Comparison of ENCODE assay signal across 8 cellular contexts in the genomic region with DNA sequence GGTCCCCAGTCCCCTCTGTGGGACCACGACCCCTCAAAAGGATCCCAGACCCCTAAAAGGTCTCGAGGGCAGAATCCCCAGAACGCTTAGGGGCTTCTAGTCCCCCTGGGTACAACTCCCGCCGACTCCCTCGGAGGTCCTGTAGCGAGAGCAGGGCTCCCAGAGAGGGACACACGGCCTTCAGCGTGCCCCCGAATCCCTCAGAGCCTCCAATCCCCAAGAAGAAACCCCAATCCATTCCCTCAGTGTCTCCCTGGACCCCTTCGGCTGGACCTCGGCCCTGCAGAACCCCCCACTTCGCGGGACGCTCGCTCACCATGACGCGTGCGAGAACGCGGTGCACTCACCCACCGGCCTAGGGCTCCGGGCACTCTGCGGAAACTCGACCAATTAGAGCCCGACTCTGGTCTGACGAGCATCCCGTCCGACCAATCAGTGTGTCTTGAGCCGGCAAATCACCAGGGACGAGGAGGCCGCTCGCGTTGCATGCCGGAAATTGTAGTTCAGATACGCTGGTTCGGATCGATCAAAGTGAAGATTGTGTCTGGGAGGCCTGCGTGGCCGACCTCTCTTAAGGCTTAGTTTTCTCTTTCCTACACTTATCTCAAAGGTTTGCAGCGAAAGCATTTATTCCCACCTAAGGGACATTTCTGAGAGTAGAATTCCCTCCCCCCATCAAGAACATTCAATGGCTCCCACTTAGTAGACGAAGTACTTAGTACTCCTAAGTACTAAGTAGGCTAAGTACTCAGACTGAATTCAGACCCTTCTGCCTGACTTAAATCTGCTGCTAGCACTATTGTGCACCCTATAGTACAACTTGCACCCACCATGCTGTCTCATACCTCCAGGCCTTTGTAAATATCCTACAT. TPM values are rescaled to one million over a fixed set of nuclear protein-coding genes. Genes with fewer than 3 reads are reported as not detected.
DNase-seq lines count a peak whose midpoint lies in the region; ATAC-seq and TF ChIP-seq lines count a peak whose summit lies in the region.

A gene (minus strand): TSS at position 369 of the 872 bp plus-strand sequence. CDS start 50 bp downstream, at position 319.

- peak within 1 kb of the TSS; percentile 80 for H2AFZ ChIP-seq in fibroblast of lung (ENCODE audit: low read length)

- H3K9me3 Mint-ChIP-seq in activated T-helper 1 cell treated with anti-CD3 and anti-CD28 coated beads, Interleukin-12 subunit alpha, Interleukin-12 subunit beta, Interleukin-2, Interleukin-4 antibody, amounts not matched to agents 30 ng/mL and 10 ng/mL and 1 ng/mL, durations not matched to agents 14 hours and 24 hours and 36 hours = no peaks in the 10 kb centered on the region
- H3K9me3 Mint-ChIP-seq in naive thymus-derived CD4-positive, alpha-beta T cell = peaks cover 0 to 4% (median 0%) of the 10 kb centered on the region in 11 donors
- H3K9me3 Mint-ChIP-seq in stimulated activated memory B cell treated with anti-CD40 and anti-IgM and Interleukin-4, amounts not matched to agents 10 μg/mL and 1 μg/mL and 100 μg/mL, for 72 hours = no peaks in the 10 kb centered on the region

- H3K36me3 Mint-ChIP-seq in activated T-helper 1 cell treated with anti-CD3 and anti-CD28 coated beads, Interleukin-12 subunit alpha, Interleukin-12 subunit beta, Interleukin-2, Interleukin-4 antibody, amounts not matched to agents 30 ng/mL and 10 ng/mL and 1 ng/mL, durations not matched to agents 14 hours and 24 hours and 36 hours (ENCODE audit: low read depth) = peaks cover 3% of the 10 kb centered on the region
- peaks cover 0 to 7% (median 0%) of the 10 kb centered on the region in 5 donors for H3K36me3 Mint-ChIP-seq in naive thymus-derived CD4-positive, alpha-beta T cell
- H3K36me3 Mint-ChIP-seq in stimulated activated memory B cell treated with anti-CD40 and anti-IgM and Interleukin-4, amounts not matched to agents 10 μg/mL and 1 μg/mL and 100 μg/mL, for 72 hours = peaks cover 1% of the 10 kb centered on the region

- peak within 1 kb of the TSS; percentile 92 for H3K4me3 Mint-ChIP-seq in activated T-helper 1 cell treated with anti-CD3 and anti-CD28 coated beads, Interleukin-12 subunit alpha, Interleukin-12 subunit beta, Interleukin-2, Interleukin-4 antibody, amounts not matched to agents 30 ng/mL and 10 ng/mL and 1 ng/mL, durations not matched to agents 14 hours and 24 hours and 36 hours
- peak within 1 kb of the TSS; percentile 83 to 100 (median 98) for H3K4me3 Mint-ChIP-seq in naive thymus-derived CD4-positive, alpha-beta T cell
- H3K4me3 Mint-ChIP-seq in stimulated activated memory B cell treated with anti-CD40 and anti-IgM and Interleukin-4, amounts not matched to agents 10 μg/mL and 1 μg/mL and 100 μg/mL, for 72 hours = peak within 1 kb of the TSS; percentile 95

- ATAC-seq in naive thymus-derived CD4-positive, alpha-beta T cell = peak; percentile 100
- peak; percentile 100 for ATAC-seq in stimulated activated memory B cell treated with anti-CD40 and anti-IgM and Interleukin-4, amounts not matched to agents 10 μg/mL and 1 μg/mL and 100 μg/mL, for 72 hours

- H3K4me1 ChIP-seq in fibroblast of lung (ENCODE audit: control insufficient read depth, extremely low read depth, insufficient read depth, low read length) = peaks cover 2% of the 10 kb centered on the region
- peaks cover 8 to 9% of the 10 kb centered on the region in 2 donors for H3K4me1 ChIP-seq in naive thymus-derived CD4-positive, alpha-beta T cell (ENCODE audit: control insufficient read depth in 2 of 2, insufficient read depth in 2 of 2, low read length in 2 of 2)

- peak within 1 kb of the TSS; percentile 93 for H3K27ac Mint-ChIP-seq in activated T-helper 1 cell treated with anti-CD3 and anti-CD28 coated beads, Interleukin-12 subunit alpha, Interleukin-12 subunit beta, Interleukin-2, Interleukin-4 antibody, amounts not matched to agents 30 ng/mL and 10 ng/mL and 1 ng/mL, durations not matched to agents 14 hours and 24 hours and 36 hours
- peak within 1 kb of the TSS; percentile 84 to 97 (median 94) for H3K27ac Mint-ChIP-seq in naive thymus-derived CD4-positive, alpha-beta T cell
- H3K27ac Mint-ChIP-seq in stimulated activated memory B cell treated with anti-CD40 and anti-IgM and Interleukin-4, amounts not matched to agents 10 μg/mL and 1 μg/mL and 100 μg/mL, for 72 hours = peak within 1 kb of the TSS; percentile 95

- no peaks in the 10 kb centered on the region for H3K36me3 ChIP-seq in fibroblast of lung (ENCODE audit: control insufficient read depth, insufficient read depth, low read length)
- no peaks in the 10 kb centered on the region for H3K36me3 ChIP-seq in naive thymus-derived CD4-positive, alpha-beta T cell (ENCODE audit: control insufficient read depth in 2 of 3, insufficient read depth in 3 of 3, low read length in 3 of 3)

- peaks cover 3% of the 10 kb centered on the region for H3K27me3 Mint-ChIP-seq in activated T-helper 1 cell treated with anti-CD3 and anti-CD28 coated beads, Interleukin-12 subunit alpha, Interleukin-12 subunit beta, Interleukin-2, Interleukin-4 antibody, amounts not matched to agents 30 ng/mL and 10 ng/mL and 1 ng/mL, durations not matched to agents 14 hours and 24 hours and 36 hours (ENCODE audit: insufficient read depth)
- H3K27me3 Mint-ChIP-seq in naive thymus-derived CD4-positive, alpha-beta T cell = no peaks in the 10 kb centered on the region
- peaks cover 17% of the 10 kb centered on the region for H3K27me3 Mint-ChIP-seq in stimulated activated memory B cell treated with anti-CD40 and anti-IgM and Interleukin-4, amounts not matched to agents 10 μg/mL and 1 μg/mL and 100 μg/mL, for 72 hours

- H3K4me2 ChIP-seq in fibroblast of lung (ENCODE audit: extremely low read depth, insufficient read depth, low read length) = peak within 1 kb of the TSS; percentile 95

- H3K4me3 ChIP-seq in LNCaP clone FGC (ENCODE audit: low read depth, low read length) (peak within 1 kb of the TSS; percentile 92), fibroblast of lung (replicated peaks in 1 of 4; ENCODE audit: control extremely low read depth in 1 of 4, insufficient read depth in 1 of 4, low read depth in 3 of 4, low read length in 4 of 4) (peak within 1 kb of the TSS; percentile 54 to 89 (median 60))
- H3K4me3 ChIP-seq in naive thymus-derived CD4-positive, alpha-beta T cell (ENCODE audit: low read length) = peak within 1 kb of the TSS; percentile 84

- no peaks in the 10 kb centered on the region for H3K79me2 ChIP-seq in fibroblast of lung (ENCODE audit: control insufficient read depth, insufficient read depth, low read length)

- POLR2A ChIA-PET in naive thymus-derived CD4-positive, alpha-beta T cell (lab: Charles Lee) = interaction anchor here (0.6 kb wide), 1 partner anchor 206 kb away, joined by 3 read pairs; no protein-coding TSS in a partner anchor

- DNase-seq in EH (ENCODE audit: low read depth) (peak; percentile 98), GOT3 (lab: John Stamatoyannopoulos, UW) (peak; percentile 84), LNCaP clone FGC (ENCODE audit: low read depth) (peak; percentile 98), RPMI8226 (peak; percentile 98), fibroblast of lung (ENCODE audit: low read depth in 2 of 2) (peak; percentile 99 to 100)
- peak; percentile 97 for DNase-seq in activated T-helper 1 cell treated with anti-CD3 and anti-CD28 coated beads, Interleukin-12 subunit alpha, Interleukin-12 subunit beta, Interleukin-2, Interleukin-4 antibody, amounts not matched to agents 30 ng/mL and 10 ng/mL and 1 ng/mL, durations not matched to agents 14 hours and 24 hours and 36 hours (ENCODE audit: low spot score)
- DNase-seq in naive thymus-derived CD4-positive, alpha-beta T cell = peak; percentile 84 to 96 (median 93)

- H3K27ac ChIP-seq in fibroblast of lung (ENCODE audit: insufficient read depth, low read length) = peak within 1 kb of the TSS; percentile 65
- peak within 1 kb of the TSS; percentile 90 for H3K27ac ChIP-seq in naive thymus-derived CD4-positive, alpha-beta T cell (ENCODE audit: low read depth, low read length)

- H3K9ac ChIP-seq in fibroblast of lung (ENCODE audit: insufficient read depth, low read length) = peak within 1 kb of the TSS; percentile 62

- CTCF ChIA-PET in naive thymus-derived CD4-positive, alpha-beta T cell (lab: Charles Lee) = interaction anchor here (0.8 kb wide), 1 partner anchor 9 kb away, joined by 3 read pairs; no protein-coding TSS in a partner anchor

- intact Hi-C loops in activated T-helper 1 cell treated with anti-CD3 and anti-CD28 coated beads, Interleukin-12 subunit alpha, Interleukin-12 subunit beta, Interleukin-2, Interleukin-4 antibody, amounts not matched to agents 30 ng/mL and 10 ng/mL and 1 ng/mL, durations not matched to agents 14 hours and 24 hours and 36 hours (cut with micrococcal nuclease) = loop anchor here (1.0 to 2.0 kb wide), 9 partner anchors 8 to 219 kb away; a partner anchor contains a TSS
- intact Hi-C loops in naive thymus-derived CD4-positive, alpha-beta T cell (cut with micrococcal nuclease) = loop anchor here (1.0 to 5.0 kb wide), 11 partner anchors 34 to 639 kb away; a partner anchor contains a TSS

- no peaks in the 10 kb centered on the region for H3K27me3 ChIP-seq in fibroblast of lung (ENCODE audit: control insufficient read depth, insufficient read depth, low read length)
- no peaks in the 10 kb centered on the region for H3K27me3 ChIP-seq in naive thymus-derived CD4-positive, alpha-beta T cell (ENCODE audit: control insufficient read depth in 2 of 2, insufficient read depth in 2 of 2, low read length in 2 of 2)

- TF ChIP-seq CTCF in LNCaP clone FGC (IDR thresholded peaks at IDR 0.05; ENCODE audit: control insufficient read depth, extremely low read depth, insufficient read depth) = no peak
- TF ChIP-seq CTCF in fibroblast of lung (conservative IDR thresholded peaks at IDR 0.05 in 1 of 2, IDR thresholded peaks at IDR 0.05 in 1 of 2; ENCODE audit: low read depth in 1 of 2, low read length in 2 of 2) = no peak

- H4K20me1 ChIP-seq in fibroblast of lung (ENCODE audit: control insufficient read depth, extremely low read depth, insufficient read depth, low read length) = no peaks in the 10 kb centered on the region

- no peaks in the 10 kb centered on the region for H3K9me3 ChIP-seq in fibroblast of lung (ENCODE audit: control insufficient read depth, insufficient read depth, low read depth, low read length)
- no peaks in the 10 kb centered on the region for H3K9me3 ChIP-seq in naive thymus-derived CD4-positive, alpha-beta T cell (ENCODE audit: control insufficient read depth in 2 of 3, low read length in 3 of 3)

- H3K4me1 Mint-ChIP-seq in activated T-helper 1 cell treated with anti-CD3 and anti-CD28 coated beads, Interleukin-12 subunit alpha, Interleukin-12 subunit beta, Interleukin-2, Interleukin-4 antibody, amounts not matched to agents 30 ng/mL and 10 ng/mL and 1 ng/mL, durations not matched to agents 14 hours and 24 hours and 36 hours (ENCODE audit: low read depth) = peaks cover 22% of the 10 kb centered on the region
- peaks cover 20 to 41% (median 29%) of the 10 kb centered on the region in 7 donors for H3K4me1 Mint-ChIP-seq in naive thymus-derived CD4-positive, alpha-beta T cell
- peaks cover 43% of the 10 kb centered on the region for H3K4me1 Mint-ChIP-seq in stimulated activated memory B cell treated with anti-CD40 and anti-IgM and Interleukin-4, amounts not matched to agents 10 μg/mL and 1 μg/mL and 100 μg/mL, for 72 hours

RNA-seq across cellular contexts. Expression of the gene that starts here (rescaled TPM):
- total RNA-seq in activated T-helper 1 cell treated with anti-CD3 and anti-CD28 coated beads, Interleukin-12 subunit alpha, Interleukin-12 subunit beta, Interleukin-2, Interleukin-4 antibody, amounts not matched to agents 30 ng/mL and 10 ng/mL and 1 ng/mL, durations not matched to agents 14 hours and 24 hours and 36 hours = 46.0 and 48.9 TPM in 2 replicates
- total RNA-seq in fibroblast of lung = 21.1 and 23.8 TPM in 2 replicates
- 9.4 and 11.8 TPM in 2 replicates for polyA plus RNA-seq in fibroblast of lung
- 15.4 and 17.3 TPM in 2 replicates for polyA plus RNA-seq in fibroblast of lung (2012)
- polyA minus RNA-seq in fibroblast of lung (ENCODE audit: low replicate concordance) = 56.0 and 84.3 TPM in 2 replicates
- 10 to 100 TPM; 15.8 to 32.7 (median 23.5) TPM for total RNA-seq in naive thymus-derived CD4-positive, alpha-beta T cell
- polyA plus RNA-seq in naive thymus-derived CD4-positive, alpha-beta T cell = 10 to 100 TPM; 17.2 to 29.5 TPM

Comparison
In these comparisons a context has a peak if more than half of its experiments do, and no peak if none do; other contexts are left out.
1. Peak in every context shown above with its lines: DNase-seq, ATAC-seq, H3K4me3 ChIP-seq and H3K27ac ChIP-seq.